ENCODE assay signal across 1 cellular context in the genomic region with DNA sequence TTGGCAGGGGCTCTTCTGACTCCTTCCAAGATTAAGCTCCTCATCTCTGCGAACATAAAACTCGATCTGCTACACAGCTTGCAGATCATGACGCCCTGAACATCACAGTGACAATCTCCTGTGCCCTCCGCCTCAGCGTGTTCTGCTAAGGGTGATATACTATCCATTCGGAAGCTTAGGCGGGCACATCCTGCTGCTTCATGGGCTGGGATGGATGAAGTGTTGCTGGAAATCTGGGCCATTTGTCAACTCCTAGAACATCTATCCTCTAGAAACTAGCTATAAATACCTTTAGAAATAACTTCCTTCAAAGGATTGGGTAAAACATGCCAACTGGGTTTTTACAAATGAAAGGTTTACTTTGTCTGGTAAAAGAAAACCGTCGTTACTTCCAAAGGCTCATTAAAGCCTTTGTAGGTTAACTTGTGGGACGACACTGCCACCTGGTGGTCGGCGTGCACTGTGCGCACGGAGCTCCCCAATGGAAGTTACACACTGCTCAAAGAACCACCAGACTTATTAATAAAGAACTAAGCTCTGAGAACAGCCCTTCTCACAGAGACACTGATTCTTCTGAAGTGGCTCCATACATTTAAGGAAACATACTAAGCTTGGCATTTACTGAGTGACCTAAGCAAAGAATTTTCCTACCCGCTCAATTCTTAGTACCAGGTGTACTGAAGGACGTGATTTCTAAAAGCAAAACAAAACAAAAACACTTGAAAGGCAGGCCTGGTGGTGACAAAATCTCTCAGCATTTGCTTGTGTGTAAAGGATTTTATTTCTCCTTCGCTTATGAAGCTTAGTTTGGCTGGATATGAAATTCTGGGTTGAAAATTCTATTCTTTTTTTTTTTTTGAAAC.
TF ChIP-seq lines count a peak whose summit lies in the region.

No MANE protein-coding gene starts in this region.

TF ChIP-seq in H1, 55 proteins besides CTCF, POLR2A, EP300 and RAD21 (continued from another document):
- TF ChIP-seq MAFK (IDR thresholded peaks at IDR 0.05; ENCODE audit: low read depth, low read length): 0 out of 2 replicates have a peak, but pooled peaks have one; percentile 4
- no peak for TF ChIP-seq TBP (IDR thresholded peaks at IDR 0.05; ENCODE audit: low read depth, low read length)
- no peak for TF ChIP-seq SIX5 (IDR thresholded peaks at IDR 0.05; ENCODE audit: low read depth, low read length)
- TF ChIP-seq, protein P1, sequence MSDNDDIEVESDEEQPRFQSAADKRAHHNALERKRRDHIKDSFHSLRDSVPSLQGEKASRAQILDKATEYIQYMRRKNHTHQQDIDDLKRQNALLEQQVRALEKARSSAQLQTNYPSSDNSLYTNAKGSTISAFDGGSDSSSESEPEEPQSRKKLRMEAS (IDR thresholded peaks at IDR 0.05): no peak
- TF ChIP-seq CREB1 (IDR thresholded peaks at IDR 0.05): no peak
- no peak for TF ChIP-seq ATF2 (IDR thresholded peaks at IDR 0.05; ENCODE audit: low read length)
- TF ChIP-seq ASH2L (IDR thresholded peaks at IDR 0.05; ENCODE audit: low read length): no peak
TF ChIP-seq in H1: peak in this region for 2.
